In genomic region chr19:4987692-4988370, GRCh38 we compare ENCODE assay signal across 13 cellular contexts. TPM values are rescaled to one million over a fixed set of nuclear protein-coding genes. Genes with fewer than 3 reads are reported as not detected.
DNase-seq lines count a peak whose midpoint lies in the region; TF ChIP-seq lines count a peak whose summit lies in the region.
"Had no signal": no experiment of that assay in that cellular context is flagged by ENCODE, and none has a peak within 500 bp of the region (broad histone marks: within the 10 kb centered on the region; RNA-seq: fewer than 3 reads in every experiment).

No MANE protein-coding gene starts in this region.

- H3T11ph ChIP-seq in H9 (ENCODE audit: low read length), result no peak overlapping the region

- no peaks in the 10 kb centered on the region for H4K20me1 ChIP-seq in H9 (ENCODE audit: control insufficient read depth, insufficient read depth, insufficient read length)

- H3K4me3 Mint-ChIP-seq in H9, result no peak overlapping the region; a peak in 1 of 5 replicates
- peak overlapping the region; percentile 50 to 81 (median 67) for H3K4me3 Mint-ChIP-seq in immature natural killer cell
- no peak overlapping the region for H3K4me3 Mint-ChIP-seq in activated T-helper 2 cell treated with anti-CD3 and anti-CD28 coated beads, Interferon-gamma antibody, Interleukin-2, Interleukin-4, amounts not matched to agents 10 μg/mL and 5 μg/mL and 100 μg/mL, durations not matched to agents 14 hours and 24 hours and 36 hours (ENCODE audit: low read depth)
- H3K4me3 Mint-ChIP-seq: activated naive CD8-positive, alpha-beta T cell treated with anti-CD3 and anti-CD28 coated beads, Interleukin-2, amount 10 ng/mL, durations not matched to agents 7 days and 5 days; stimulated activated memory B cell treated with anti-CD40 and anti-IgM and Interleukin-4, amounts not matched to agents 10 μg/mL and 1 μg/mL and 100 μg/mL, for 72 hours had no signal

- H3K4me2 ChIP-seq in H9 (ENCODE audit: insufficient read depth, insufficient read length, low read length) (no peak overlapping the region), skeletal muscle satellite cell (ENCODE audit: low read length) (peak overlapping the region; percentile 18)

- H3K4me1 Mint-ChIP-seq in H9 (peaks cover 45 to 64% of the 10 kb centered on the region in 2 experiments), immature natural killer cell (peaks cover 51 to 66% of the 10 kb centered on the region in 2 donors)
- peaks cover 4% of the 10 kb centered on the region for H3K4me1 Mint-ChIP-seq in activated T-helper 2 cell treated with anti-CD3 and anti-CD28 coated beads, Interferon-gamma antibody, Interleukin-2, Interleukin-4, amounts not matched to agents 10 μg/mL and 5 μg/mL and 100 μg/mL, durations not matched to agents 14 hours and 24 hours and 36 hours (ENCODE audit: low read depth)

- intact Hi-C loops in ascending aorta (cut with DNase I), result no loop called here
- intact Hi-C loops in activated T-helper 2 cell treated with anti-CD3 and anti-CD28 coated beads, Interferon-gamma antibody, Interleukin-2, Interleukin-4, amounts not matched to agents 10 μg/mL and 5 μg/mL and 100 μg/mL, durations not matched to agents 14 hours and 24 hours and 36 hours (cut with micrococcal nuclease), result no loop called here

- H2AFZ ChIP-seq in H9 (ENCODE audit: low read length), result no peak overlapping the region

- no peak overlapping the region for H3K56ac ChIP-seq in H9 (ENCODE audit: insufficient read length, low read depth, low read length)

- H3K27ac ChIP-seq in H9 (ENCODE audit: insufficient read length, low read depth, low read length), result no peak overlapping the region
- peak overlapping the region; percentile 28 to 71 for H3K27ac ChIP-seq in ascending aorta

- H3K9me3 ChIP-seq in H9 (ENCODE audit: control insufficient read depth, low read depth, low read length), result no peaks in the 10 kb centered on the region
- H3K9me3 ChIP-seq in ascending aorta, result no peaks in the 10 kb centered on the region
- H3K9me3 ChIP-seq in skeletal muscle satellite cell (replicated peaks; ENCODE audit: low read length), result no peaks in the 10 kb centered on the region
- H3K9me3 ChIP-seq: esophagus squamous epithelium, neutrophil had no signal

- H3K4ac ChIP-seq in H9 (ENCODE audit: low read depth, low read length), result no peak overlapping the region

- WGBS in H9 (ENCODE audit: extremely low coverage, insufficient read length, low lambda C conversion rate), result no CpG with 5 or more reads among the region's 24 CpGs

- no peak overlapping the region for H4K5ac ChIP-seq in H9 (ENCODE audit: insufficient read length, low read depth, low read length)

- H3K27me3 Mint-ChIP-seq in H9 (ENCODE audit: low read depth) (no peaks in the 10 kb centered on the region), immature natural killer cell (ENCODE audit: low read depth in 3 of 3) (peaks cover 0 to 5% (median 1%) of the 10 kb centered on the region in 3 donors)
- no peaks in the 10 kb centered on the region for H3K27me3 Mint-ChIP-seq in activated T-helper 2 cell treated with anti-CD3 and anti-CD28 coated beads, Interferon-gamma antibody, Interleukin-2, Interleukin-4, amounts not matched to agents 10 μg/mL and 5 μg/mL and 100 μg/mL, durations not matched to agents 14 hours and 24 hours and 36 hours (ENCODE audit: low read depth)
- H3K27me3 Mint-ChIP-seq: activated naive CD8-positive, alpha-beta T cell treated with anti-CD3 and anti-CD28 coated beads, Interleukin-2, amount 10 ng/mL, durations not matched to agents 7 days and 5 days; stimulated activated memory B cell treated with anti-CD40 and anti-IgM and Interleukin-4, amounts not matched to agents 10 μg/mL and 1 μg/mL and 100 μg/mL, for 72 hours had no signal

- no peak overlapping the region for H2BK15ac ChIP-seq in H9 (ENCODE audit: low read depth, low read length)

- TF ChIP-seq CTCF in H9 (conservative IDR thresholded peaks at IDR 0.05), result no peak
- no peak for TF ChIP-seq CTCF in ascending aorta (IDR thresholded peaks at IDR 0.05)

- H3K9me3 Mint-ChIP-seq in H9 (no peaks in the 10 kb centered on the region), immature natural killer cell (no peaks in the 10 kb centered on the region)
- H3K9me3 Mint-ChIP-seq in activated T-helper 2 cell treated with anti-CD3 and anti-CD28 coated beads, Interferon-gamma antibody, Interleukin-2, Interleukin-4, amounts not matched to agents 10 μg/mL and 5 μg/mL and 100 μg/mL, durations not matched to agents 14 hours and 24 hours and 36 hours, result peaks cover 3% of the 10 kb centered on the region

- H3K23ac ChIP-seq in H9 (ENCODE audit: insufficient read length, low read depth, low read length), result no peak overlapping the region

- H4K8ac ChIP-seq in H9 (replicated peaks; ENCODE audit: insufficient read length, low read depth, low read length), result no peak overlapping the region

- DNase-seq in H9 (no peak), ascending aorta (ENCODE audit: low spot score in 2 of 2) (no peak), immature natural killer cell (no peak), EL (no peak), SHP77 (lab: John Stamatoyannopoulos, UW) (no peak)
- no peak for DNase-seq in activated T-helper 2 cell treated with anti-CD3 and anti-CD28 coated beads, Interferon-gamma antibody, Interleukin-2, Interleukin-4, amounts not matched to agents 10 μg/mL and 5 μg/mL and 100 μg/mL, durations not matched to agents 14 hours and 24 hours and 36 hours (ENCODE audit: low spot score)
- DNase-seq: activated naive CD8-positive, alpha-beta T cell treated with anti-CD3 and anti-CD28 coated beads, Interleukin-2, amount 10 ng/mL, durations not matched to agents 7 days and 5 days; esophagus squamous epithelium; RPMI8226 had no signal

- H3K23me2 ChIP-seq in H9 (ENCODE audit: insufficient read length, low read depth, low read length, poor library complexity, severe bottlenecking), result no peaks in the 10 kb centered on the region

- H2AK5ac ChIP-seq in H9 (ENCODE audit: insufficient read length, low read length), result no peak overlapping the region

- H3K36me3 ChIP-seq in ascending aorta (no peaks in the 10 kb centered on the region), skeletal muscle satellite cell (ENCODE audit: insufficient read depth, low read length) (peaks cover 3% of the 10 kb centered on the region)

- no peak overlapping the region; the same call in 1 of the 2 replicates for H3K14ac ChIP-seq in H9 (ENCODE audit: insufficient read depth, low read length)

- H2BK5ac ChIP-seq in H9 (ENCODE audit: insufficient read length, low read length), result no peak overlapping the region

- H3K36me3 Mint-ChIP-seq in H9 (ENCODE audit: insufficient read depth in 1 of 3, low read depth in 3 of 3), result no peaks in the 10 kb centered on the region
- peaks cover 0 to 9% (median 0%) of the 10 kb centered on the region in 3 donors for H3K36me3 Mint-ChIP-seq in immature natural killer cell
- peaks cover 17% of the 10 kb centered on the region for H3K36me3 Mint-ChIP-seq in activated T-helper 2 cell treated with anti-CD3 and anti-CD28 coated beads, Interferon-gamma antibody, Interleukin-2, Interleukin-4, amounts not matched to agents 10 μg/mL and 5 μg/mL and 100 μg/mL, durations not matched to agents 14 hours and 24 hours and 36 hours (ENCODE audit: low read depth)

- H3K79me2 ChIP-seq in H9 (ENCODE audit: insufficient read depth, low read length), result peaks cover 11% of the 10 kb centered on the region; the same call in 1 of the 2 replicates

- no peak overlapping the region for H3K18ac ChIP-seq in H9 (ENCODE audit: insufficient read length, low read depth, low read length)

- no peak overlapping the region for H3K4me3 ChIP-seq in ascending aorta
- no peak overlapping the region for H3K4me3 ChIP-seq in skeletal muscle satellite cell (ENCODE audit: low read length)
- H3K4me3 ChIP-seq: esophagus squamous epithelium, skin epidermis had no signal

- H2BK12ac ChIP-seq in H9 (ENCODE audit: insufficient read length, low read depth, low read length), result no peak overlapping the region

- H2BK20ac ChIP-seq in H9 (ENCODE audit: low read depth, low read length, poor library complexity, severe bottlenecking), result no peak overlapping the region

- H3K9ac ChIP-seq in H9 (ENCODE audit: extremely low read depth, insufficient read length, low read length), result no peak overlapping the region
- no peak overlapping the region for H3K9ac ChIP-seq in skeletal muscle satellite cell (ENCODE audit: low read depth, low read length)

- H3K4me1 ChIP-seq in H9 (ENCODE audit: insufficient read depth, low read length) (peaks cover 2% of the 10 kb centered on the region; the same call in 1 of the 2 replicates), ascending aorta (peaks cover 0 to 14% of the 10 kb centered on the region in 2 donors), skeletal muscle satellite cell (ENCODE audit: control insufficient read depth, insufficient read depth, low read length) (peaks cover 21% of the 10 kb centered on the region)

- H3K27me3 ChIP-seq in H9 (ENCODE audit: insufficient read depth, low read length) (no peaks in the 10 kb centered on the region), ascending aorta (no peaks in the 10 kb centered on the region), skeletal muscle satellite cell (ENCODE audit: control insufficient read depth, insufficient read depth, low read length) (no peaks in the 10 kb centered on the region)
- H3K27me3 ChIP-seq: esophagus squamous epithelium, neutrophil had no signal

- H2BK120ac ChIP-seq in H9 (ENCODE audit: low read depth, low read length, poor library complexity, severe bottlenecking), result no peak overlapping the region

- H4K91ac ChIP-seq in H9 (ENCODE audit: insufficient read length, low read depth, low read length), result no peak overlapping the region

- peak overlapping the region; percentile 72 to 91 (median 82); a peak in 4 of 7 replicates for H3K27ac Mint-ChIP-seq in H9
- peak overlapping the region; percentile 18 to 86 (median 54) for H3K27ac Mint-ChIP-seq in immature natural killer cell
- no peak overlapping the region for H3K27ac Mint-ChIP-seq in activated T-helper 2 cell treated with anti-CD3 and anti-CD28 coated beads, Interferon-gamma antibody, Interleukin-2, Interleukin-4, amounts not matched to agents 10 μg/mL and 5 μg/mL and 100 μg/mL, durations not matched to agents 14 hours and 24 hours and 36 hours
- H3K27ac Mint-ChIP-seq: activated naive CD8-positive, alpha-beta T cell treated with anti-CD3 and anti-CD28 coated beads, Interleukin-2, amount 10 ng/mL, durations not matched to agents 7 days and 5 days; stimulated activated memory B cell treated with anti-CD40 and anti-IgM and Interleukin-4, amounts not matched to agents 10 μg/mL and 1 μg/mL and 100 μg/mL, for 72 hours had no signal

- H3K79me1 ChIP-seq in H9 (ENCODE audit: insufficient read depth, low read depth, low read length, poor library complexity, severe bottlenecking), result peaks cover 4% of the 10 kb centered on the region

RNA-seq across cellular contexts. Expression of gene KDM4B, which starts 18.9 kb away (rescaled TPM):
- total RNA-seq in H9 (2021) (41.8 and 43.7 TPM in 2 replicates), ascending aorta (46.0 TPM)
- polyA plus RNA-seq in immature natural killer cell, result 10 to 100 TPM in 1 of 3 donors, 1 to 10 TPM in 2; 4.3 to 22.4 (median 6.7) TPM
- 18.0 and 18.8 TPM in 2 replicates for total RNA-seq in skeletal muscle satellite cell (2012; rRNA removed)
- total RNA-seq in activated T-helper 2 cell treated with anti-CD3 and anti-CD28 coated beads, Interferon-gamma antibody, Interleukin-2, Interleukin-4, amounts not matched to agents 10 μg/mL and 5 μg/mL and 100 μg/mL, durations not matched to agents 14 hours and 24 hours and 36 hours, result 51.7 and 54.3 TPM in 2 replicates

Comparison
In these comparisons a context has a peak if more than half of its experiments do, and no peak if none do; other contexts are left out.
1. H3K4me3 Mint-ChIP-seq: peak in immature natural killer cell (5 of 5); none in H9 (0 of 2) and activated T-helper 2 cell treated with anti-CD3 and anti-CD28 coated beads, Interferon-gamma antibody, Interleukin-2, Interleukin-4, amounts not matched to agents 10 μg/mL and 5 μg/mL and 100 μg/mL, durations not matched to agents 14 hours and 24 hours and 36 hours (single experiment).